Comparison of ENCODE assay signal across 16 cellular contexts in genomic region chr2:129912871-129913694, GRCh38.
"Had no signal": no experiment of that assay in that cellular context is flagged by ENCODE, and none has a peak within 500 bp of the region (broad histone marks: within the 10 kb centered on the region; RNA-seq: fewer than 3 reads in every experiment).

No MANE protein-coding gene starts in this region.

- H3K4me1 ChIP-seq: ascending aorta, gastroesophageal sphincter, sigmoid colon, upper lobe of left lung had no signal

- H3K4me3 ChIP-seq: ascending aorta, dorsolateral prefrontal cortex, gastroesophageal sphincter, sigmoid colon, smooth muscle cell, upper lobe of left lung had no signal

- H3K27ac ChIP-seq: ascending aorta, brain microvascular endothelial cell, dorsolateral prefrontal cortex, gastroesophageal sphincter, sigmoid colon, upper lobe of left lung had no signal

- ATAC-seq: activated naive CD4-positive, alpha-beta T cell treated with anti-CD3 and anti-CD28 coated beads, Interleukin-2, amount 50 U/mL, for 72 hours; gastroesophageal sphincter; left cardiac atrium; stimulated activated memory B cell treated with anti-CD40 and anti-IgM and Interleukin-4, amounts not matched to agents 10 μg/mL and 1 μg/mL and 100 μg/mL, for 72 hours; T-helper 17 cell had no signal

- DNase-seq: activated B cell treated with CpG ODN at 0.5 μM for 24 hours; activated CD4-positive, alpha-beta T cell treated with anti-CD3 and anti-CD28 coated beads for 4 hours; activated CD4-positive, alpha-beta T cell treated with anti-CD3 and anti-CD28 coated beads, Interleukin-2, amount 50 U/mL, for 48 hours; brain microvascular endothelial cell; left cardiac atrium; occipital lobe; sigmoid colon; stimulated activated CD4-positive, alpha-beta T cell treated with anti-CD3 and anti-CD28 coated beads, Interleukin-15, amount 100 ng/mL, for 24 hours; T-helper 17 cell had no signal

- H3K27me3 ChIP-seq: ascending aorta, brain microvascular endothelial cell, dorsolateral prefrontal cortex, sigmoid colon, upper lobe of left lung had no signal

- H3K4me2 ChIP-seq: smooth muscle cell had no signal

- H3K36me3 ChIP-seq: ascending aorta, brain microvascular endothelial cell, gastroesophageal sphincter, sigmoid colon, upper lobe of left lung had no signal
